In the genomic region with DNA sequence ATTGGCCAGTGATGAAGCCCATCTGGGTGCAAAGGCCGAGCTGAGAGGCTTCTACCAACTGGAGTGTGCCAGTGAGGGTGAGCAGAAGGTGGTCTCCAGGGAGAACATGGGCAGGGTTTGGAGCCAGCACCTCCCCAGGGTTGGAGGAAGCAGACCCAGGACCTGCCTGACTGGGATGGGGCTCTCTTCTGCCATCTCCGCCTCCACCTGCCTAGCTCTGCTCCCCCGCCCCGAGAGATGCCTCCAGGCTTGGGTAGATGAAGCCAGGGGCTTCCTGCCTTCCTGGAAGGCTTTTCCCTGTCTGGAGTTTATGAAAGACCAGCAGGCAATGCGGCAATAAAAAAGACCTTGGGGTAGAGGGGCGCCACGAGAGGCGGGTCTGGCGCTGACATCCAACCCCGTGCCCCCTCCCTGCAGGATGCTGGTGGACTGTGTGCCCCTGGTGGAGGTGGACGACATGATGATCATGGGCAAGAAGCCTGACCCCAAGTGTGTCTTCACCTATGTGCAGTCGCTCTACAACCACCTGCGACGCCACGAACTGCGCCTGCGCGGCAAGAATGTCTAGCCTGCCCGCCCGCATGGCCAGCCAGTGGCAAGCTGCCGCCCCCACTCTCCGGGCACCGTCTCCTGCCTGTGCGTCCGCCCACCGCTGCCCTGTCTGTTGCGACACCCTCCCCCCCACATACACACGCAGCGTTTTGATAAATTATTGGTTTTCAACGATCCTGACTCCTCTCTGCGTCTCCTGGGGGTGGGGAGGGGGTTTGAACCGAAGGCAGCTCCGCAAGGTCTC, we compare ENCODE assay signal across 1 cellular context.
TF ChIP-seq lines count a peak whose summit lies in the region.

No MANE protein-coding gene starts in this region.

TF ChIP-seq in H1, 55 proteins besides CTCF, POLR2A, EP300 and RAD21:
- TF ChIP-seq ASH2L (IDR thresholded peaks at IDR 0.05; ENCODE audit: low read length) = no peak
- no peak for TF ChIP-seq FOSL1 (IDR thresholded peaks at IDR 0.05; ENCODE audit: insufficient read depth, low read depth, low read length)
- no peak for TF ChIP-seq MAFK (IDR thresholded peaks at IDR 0.05; ENCODE audit: low read depth, low read length)
- TF ChIP-seq CEBPB (IDR thresholded peaks at IDR 0.05; ENCODE audit: low read depth, low read length) = no peak
- no peak for TF ChIP-seq CBX5 (IDR thresholded peaks at IDR 0.05; ENCODE audit: low read depth, low read length)
- no peak for TF ChIP-seq BCL11A (IDR thresholded peaks at IDR 0.05; ENCODE audit: low read depth in 2 of 2, low read length in 2 of 2)
- no peak for TF ChIP-seq POLR2AphosphoS5 (IDR thresholded peaks at IDR 0.05; ENCODE audit: low read depth, low read length)
- no peak for TF ChIP-seq JUN (IDR thresholded peaks at IDR 0.05; ENCODE audit: low read depth, low read length)
- no peak for TF ChIP-seq TBP (IDR thresholded peaks at IDR 0.05; ENCODE audit: low read depth, low read length)
- no peak for TF ChIP-seq SP2 (IDR thresholded peaks at IDR 0.05; ENCODE audit: low read length)
- TF ChIP-seq RBBP5 (IDR thresholded peaks at IDR 0.05; ENCODE audit: borderline replicate concordance, low read depth, low read length) = no peak
- no peak for TF ChIP-seq TCF12 (IDR thresholded peaks at IDR 0.05; ENCODE audit: low read depth, low read length)
- TF ChIP-seq KDM4A (IDR thresholded peaks at IDR 0.05; ENCODE audit: low read depth, low read length, severe bottlenecking) = no peak
